In the genomic region with DNA sequence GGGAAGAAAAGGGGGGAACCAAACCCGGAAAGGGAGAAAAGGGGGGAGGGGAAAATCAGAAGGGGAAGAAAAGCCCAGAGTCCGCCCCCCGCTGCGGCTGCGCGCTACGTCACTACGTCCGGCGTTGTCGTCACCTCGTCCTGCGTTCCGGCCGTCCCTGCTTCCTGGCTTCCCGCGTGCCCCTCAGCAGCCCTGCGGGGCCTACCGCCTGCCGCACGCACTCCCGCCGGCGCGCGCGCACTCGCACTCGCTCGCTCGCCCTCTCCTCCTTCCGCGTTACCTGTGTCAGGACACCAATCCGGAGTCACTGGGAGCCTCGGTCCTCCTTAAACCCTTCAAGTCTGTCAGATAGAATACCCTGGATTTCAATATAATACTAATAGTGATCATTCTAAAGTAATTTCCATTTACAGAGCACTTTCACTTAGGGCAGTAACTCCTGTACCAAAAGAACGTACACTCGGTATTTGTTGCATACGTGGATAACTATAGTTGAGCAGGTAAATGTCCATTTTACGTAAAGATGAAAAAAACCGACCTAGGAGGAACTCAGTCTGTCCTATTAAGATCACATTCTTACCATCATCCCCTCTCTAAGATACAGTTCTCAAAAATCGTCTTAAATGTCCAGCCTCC, we compare ENCODE assay signal across 1 cellular context.
TF ChIP-seq lines count a peak whose summit lies in the region.

A gene (minus strand): TSS at position 113 of the 636 bp plus-strand sequence. CDS start 120,615 bp downstream, outside the sequence.

TF ChIP-seq in HepG2, 621 proteins besides CTCF, POLR2A, EP300 and RAD21 (continued from another document and continues in another):
- TF ChIP-seq, protein P1, sequence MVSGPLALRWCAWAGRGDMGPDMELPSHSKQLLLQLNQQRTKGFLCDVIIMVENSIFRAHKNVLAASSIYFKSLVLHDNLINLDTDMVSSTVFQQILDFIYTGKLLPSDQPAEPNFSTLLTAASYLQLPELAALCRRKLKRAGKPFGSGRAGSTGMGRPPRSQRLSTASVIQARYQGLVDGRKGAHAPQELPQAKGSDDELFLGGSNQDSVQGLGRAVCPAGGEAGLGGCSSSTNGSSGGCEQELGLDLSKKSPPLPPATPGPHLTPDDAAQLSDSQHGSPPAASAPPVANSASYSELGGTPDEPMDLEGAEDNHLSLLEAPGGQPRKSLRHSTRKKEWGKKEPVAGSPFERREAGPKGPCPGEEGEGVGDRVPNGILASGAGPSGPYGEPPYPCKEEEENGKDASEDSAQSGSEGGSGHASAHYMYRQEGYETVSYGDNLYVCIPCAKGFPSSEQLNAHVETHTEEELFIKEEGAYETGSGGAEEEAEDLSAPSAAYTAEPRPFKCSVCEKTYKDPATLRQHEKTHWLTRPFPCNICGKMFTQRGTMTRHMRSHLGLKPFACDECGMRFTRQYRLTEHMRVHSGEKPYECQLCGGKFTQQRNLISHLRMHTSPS (CRISPR knock-in tag; IDR thresholded peaks at IDR 0.05; ENCODE audit: low read depth) = no peak
- TF ChIP-seq ARNTL (CRISPR knock-in tag; IDR thresholded peaks at IDR 0.05) (no peak), TP53 (CRISPR knock-in tag; conservative IDR thresholded peaks at IDR 0.05) (no peak), SUZ12 (IDR thresholded peaks at IDR 0.05; ENCODE audit: low read depth, low read length) (no peak), ZNF20 (CRISPR knock-in tag; IDR thresholded peaks at IDR 0.05) (no peak), CBFB (CRISPR knock-in tag; IDR thresholded peaks at IDR 0.05) (peak; percentile 77), ZNF598 (CRISPR knock-in tag; IDR thresholded peaks at IDR 0.05; ENCODE audit: borderline replicate concordance) (no peak), SIN3B (IDR thresholded peaks at IDR 0.05; ENCODE audit: low read length) (no peak), SMAD3 (CRISPR knock-in tag; IDR thresholded peaks at IDR 0.05) (peak; percentile 62; the same call in 1 of the 2 replicates), ZNF367 (CRISPR knock-in tag; IDR thresholded peaks at IDR 0.05; ENCODE audit: borderline replicate concordance) (no peak), ZNF737 (CRISPR knock-in tag; IDR thresholded peaks at IDR 0.05; ENCODE audit: borderline replicate concordance) (no peak), RORA (CRISPR knock-in tag; IDR thresholded peaks at IDR 0.05) (no peak), ZFP41 (CRISPR knock-in tag; IDR thresholded peaks at IDR 0.05; ENCODE audit: borderline replicate concordance) (peak; percentile 72; the same call in 1 of the 2 replicates), ZNF567 (CRISPR knock-in tag; IDR thresholded peaks at IDR 0.05; ENCODE audit: borderline replicate concordance) (peak; percentile 63; the same call in 1 of the 2 replicates), ZNF207 (IDR thresholded peaks at IDR 0.05; ENCODE audit: borderline replicate concordance) (no peak), ZSCAN12 (CRISPR knock-in tag; IDR thresholded peaks at IDR 0.05) (0 out of 2 replicates have a peak, but pooled peaks have one; percentile 56), ZSCAN21 (CRISPR knock-in tag; IDR thresholded peaks at IDR 0.05; ENCODE audit: borderline replicate concordance) (peak; percentile 73; the same call in 1 of the 2 replicates), ZSCAN31 (CRISPR knock-in tag; IDR thresholded peaks at IDR 0.05; ENCODE audit: low read depth) (peak; percentile 87), KMT2B (CRISPR knock-in tag; IDR thresholded peaks at IDR 0.05) (peak; percentile 94), ZNF263 (CRISPR knock-in tag; IDR thresholded peaks at IDR 0.05) (peak; percentile 73), ZBTB38 (CRISPR knock-in tag; IDR thresholded peaks at IDR 0.05) (peak; percentile 95), ZNF768 (CRISPR knock-in tag; IDR thresholded peaks at IDR 0.05) (peak; percentile 53; the same call in 1 of the 2 replicates), ZBTB42 (CRISPR knock-in tag; IDR thresholded peaks at IDR 0.05) (0 out of 2 replicates have a peak, but pooled peaks have one; percentile 70), ZNF331 (CRISPR knock-in tag; IDR thresholded peaks at IDR 0.05) (peak; percentile 81), ZNF790 (CRISPR knock-in tag; IDR thresholded peaks at IDR 0.05; ENCODE audit: borderline replicate concordance) (peak; percentile 71; the same call in 1 of the 2 replicates), HNF4G (IDR thresholded peaks at IDR 0.05; ENCODE audit: borderline replicate concordance, low read depth, low read length) (no peak; the same call in 1 of the 2 replicates), HNF4G (CRISPR knock-in tag; IDR thresholded peaks at IDR 0.05; ENCODE audit: borderline replicate concordance, low read depth) (no peak), ZNF160 (CRISPR knock-in tag; IDR thresholded peaks at IDR 0.05) (0 out of 2 replicates have a peak, but pooled peaks have one; percentile 59), ZNF12 (CRISPR knock-in tag; IDR thresholded peaks at IDR 0.05) (peak; percentile 23; the same call in 1 of the 2 replicates), NR2F2 (IDR thresholded peaks at IDR 0.05; ENCODE audit: borderline replicate concordance, low read depth) (no peak), ZNF891 (CRISPR knock-in tag; IDR thresholded peaks at IDR 0.05) (peak; percentile 69; the same call in 1 of the 2 replicates), ZNF33A (CRISPR knock-in tag; IDR thresholded peaks at IDR 0.05; ENCODE audit: borderline replicate concordance) (no peak), ZBTB7A (CRISPR knock-in tag; IDR thresholded peaks at IDR 0.05) (no peak), FOXA1 (IDR thresholded peaks at IDR 0.05) (no peak), FOXA1 (CRISPR knock-in tag; IDR thresholded peaks at IDR 0.05) (no peak; the same call in 1 of the 2 replicates)
- TF ChIP-seq, protein P2, sequence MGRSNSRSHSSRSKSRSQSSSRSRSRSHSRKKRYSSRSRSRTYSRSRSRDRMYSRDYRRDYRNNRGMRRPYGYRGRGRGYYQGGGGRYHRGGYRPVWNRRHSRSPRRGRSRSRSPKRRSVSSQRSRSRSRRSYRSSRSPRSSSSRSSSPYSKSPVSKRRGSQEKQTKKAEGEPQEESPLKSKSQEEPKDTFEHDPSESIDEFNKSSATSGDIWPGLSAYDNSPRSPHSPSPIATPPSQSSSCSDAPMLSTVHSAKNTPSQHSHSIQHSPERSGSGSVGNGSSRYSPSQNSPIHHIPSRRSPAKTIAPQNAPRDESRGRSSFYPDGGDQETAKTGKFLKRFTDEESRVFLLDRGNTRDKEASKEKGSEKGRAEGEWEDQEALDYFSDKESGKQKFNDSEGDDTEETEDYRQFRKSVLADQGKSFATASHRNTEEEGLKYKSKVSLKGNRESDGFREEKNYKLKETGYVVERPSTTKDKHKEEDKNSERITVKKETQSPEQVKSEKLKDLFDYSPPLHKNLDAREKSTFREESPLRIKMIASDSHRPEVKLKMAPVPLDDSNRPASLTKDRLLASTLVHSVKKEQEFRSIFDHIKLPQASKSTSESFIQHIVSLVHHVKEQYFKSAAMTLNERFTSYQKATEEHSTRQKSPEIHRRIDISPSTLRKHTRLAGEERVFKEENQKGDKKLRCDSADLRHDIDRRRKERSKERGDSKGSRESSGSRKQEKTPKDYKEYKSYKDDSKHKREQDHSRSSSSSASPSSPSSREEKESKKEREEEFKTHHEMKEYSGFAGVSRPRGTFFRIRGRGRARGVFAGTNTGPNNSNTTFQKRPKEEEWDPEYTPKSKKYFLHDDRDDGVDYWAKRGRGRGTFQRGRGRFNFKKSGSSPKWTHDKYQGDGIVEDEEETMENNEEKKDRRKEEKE (IDR thresholded peaks at IDR 0.05) = no peak
- TF ChIP-seq, protein P3, sequence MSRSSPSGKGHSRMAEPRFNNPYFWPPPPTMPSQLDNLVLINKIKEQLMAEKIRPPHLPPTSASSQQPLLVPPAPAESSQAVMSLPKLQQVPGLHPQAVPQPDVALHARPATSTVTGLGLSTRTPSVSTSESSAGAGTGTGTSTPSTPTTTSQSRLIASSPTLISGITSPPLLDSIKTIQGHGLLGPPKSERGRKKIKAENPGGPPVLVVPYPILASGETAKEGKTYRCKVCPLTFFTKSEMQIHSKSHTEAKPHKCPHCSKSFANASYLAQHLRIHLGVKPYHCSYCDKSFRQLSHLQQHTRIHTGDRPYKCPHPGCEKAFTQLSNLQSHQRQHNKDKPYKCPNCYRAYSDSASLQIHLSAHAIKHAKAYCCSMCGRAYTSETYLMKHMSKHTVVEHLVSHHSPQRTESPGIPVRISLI (CRISPR knock-in tag; IDR thresholded peaks at IDR 0.05; ENCODE audit: borderline replicate concordance) = no peak
- TF ChIP-seq, protein P4, sequence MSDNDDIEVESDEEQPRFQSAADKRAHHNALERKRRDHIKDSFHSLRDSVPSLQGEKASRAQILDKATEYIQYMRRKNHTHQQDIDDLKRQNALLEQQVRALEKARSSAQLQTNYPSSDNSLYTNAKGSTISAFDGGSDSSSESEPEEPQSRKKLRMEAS (IDR thresholded peaks at IDR 0.05) = peak; percentile 98
- TF ChIP-seq, protein P5, sequence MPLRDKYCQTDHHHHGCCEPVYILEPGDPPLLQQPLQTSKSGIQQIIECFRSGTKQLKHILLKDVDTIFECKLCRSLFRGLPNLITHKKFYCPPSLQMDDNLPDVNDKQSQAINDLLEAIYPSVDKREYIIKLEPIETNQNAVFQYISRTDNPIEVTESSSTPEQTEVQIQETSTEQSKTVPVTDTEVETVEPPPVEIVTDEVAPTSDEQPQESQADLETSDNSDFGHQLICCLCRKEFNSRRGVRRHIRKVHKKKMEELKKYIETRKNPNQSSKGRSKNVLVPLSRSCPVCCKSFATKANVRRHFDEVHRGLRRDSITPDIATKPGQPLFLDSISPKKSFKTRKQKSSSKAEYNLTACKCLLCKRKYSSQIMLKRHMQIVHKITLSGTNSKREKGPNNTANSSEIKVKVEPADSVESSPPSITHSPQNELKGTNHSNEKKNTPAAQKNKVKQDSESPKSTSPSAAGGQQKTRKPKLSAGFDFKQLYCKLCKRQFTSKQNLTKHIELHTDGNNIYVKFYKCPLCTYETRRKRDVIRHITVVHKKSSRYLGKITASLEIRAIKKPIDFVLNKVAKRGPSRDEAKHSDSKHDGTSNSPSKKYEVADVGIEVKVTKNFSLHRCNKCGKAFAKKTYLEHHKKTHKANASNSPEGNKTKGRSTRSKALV (CRISPR knock-in tag; IDR thresholded peaks at IDR 0.05) = peak; percentile 80; the same call in 1 of the 2 replicates
- TF ChIP-seq, protein P6, sequence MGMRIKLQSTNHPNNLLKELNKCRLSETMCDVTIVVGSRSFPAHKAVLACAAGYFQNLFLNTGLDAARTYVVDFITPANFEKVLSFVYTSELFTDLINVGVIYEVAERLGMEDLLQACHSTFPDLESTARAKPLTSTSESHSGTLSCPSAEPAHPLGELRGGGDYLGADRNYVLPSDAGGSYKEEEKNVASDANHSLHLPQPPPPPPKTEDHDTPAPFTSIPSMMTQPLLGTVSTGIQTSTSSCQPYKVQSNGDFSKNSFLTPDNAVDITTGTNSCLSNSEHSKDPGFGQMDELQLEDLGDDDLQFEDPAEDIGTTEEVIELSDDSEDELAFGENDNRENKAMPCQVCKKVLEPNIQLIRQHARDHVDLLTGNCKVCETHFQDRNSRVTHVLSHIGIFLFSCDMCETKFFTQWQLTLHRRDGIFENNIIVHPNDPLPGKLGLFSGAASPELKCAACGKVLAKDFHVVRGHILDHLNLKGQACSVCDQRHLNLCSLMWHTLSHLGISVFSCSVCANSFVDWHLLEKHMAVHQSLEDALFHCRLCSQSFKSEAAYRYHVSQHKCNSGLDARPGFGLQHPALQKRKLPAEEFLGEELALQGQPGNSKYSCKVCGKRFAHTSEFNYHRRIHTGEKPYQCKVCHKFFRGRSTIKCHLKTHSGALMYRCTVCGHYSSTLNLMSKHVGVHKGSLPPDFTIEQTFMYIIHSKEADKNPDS (CRISPR knock-in tag; IDR thresholded peaks at IDR 0.05) = no peak
- TF ChIP-seq, protein P7, sequence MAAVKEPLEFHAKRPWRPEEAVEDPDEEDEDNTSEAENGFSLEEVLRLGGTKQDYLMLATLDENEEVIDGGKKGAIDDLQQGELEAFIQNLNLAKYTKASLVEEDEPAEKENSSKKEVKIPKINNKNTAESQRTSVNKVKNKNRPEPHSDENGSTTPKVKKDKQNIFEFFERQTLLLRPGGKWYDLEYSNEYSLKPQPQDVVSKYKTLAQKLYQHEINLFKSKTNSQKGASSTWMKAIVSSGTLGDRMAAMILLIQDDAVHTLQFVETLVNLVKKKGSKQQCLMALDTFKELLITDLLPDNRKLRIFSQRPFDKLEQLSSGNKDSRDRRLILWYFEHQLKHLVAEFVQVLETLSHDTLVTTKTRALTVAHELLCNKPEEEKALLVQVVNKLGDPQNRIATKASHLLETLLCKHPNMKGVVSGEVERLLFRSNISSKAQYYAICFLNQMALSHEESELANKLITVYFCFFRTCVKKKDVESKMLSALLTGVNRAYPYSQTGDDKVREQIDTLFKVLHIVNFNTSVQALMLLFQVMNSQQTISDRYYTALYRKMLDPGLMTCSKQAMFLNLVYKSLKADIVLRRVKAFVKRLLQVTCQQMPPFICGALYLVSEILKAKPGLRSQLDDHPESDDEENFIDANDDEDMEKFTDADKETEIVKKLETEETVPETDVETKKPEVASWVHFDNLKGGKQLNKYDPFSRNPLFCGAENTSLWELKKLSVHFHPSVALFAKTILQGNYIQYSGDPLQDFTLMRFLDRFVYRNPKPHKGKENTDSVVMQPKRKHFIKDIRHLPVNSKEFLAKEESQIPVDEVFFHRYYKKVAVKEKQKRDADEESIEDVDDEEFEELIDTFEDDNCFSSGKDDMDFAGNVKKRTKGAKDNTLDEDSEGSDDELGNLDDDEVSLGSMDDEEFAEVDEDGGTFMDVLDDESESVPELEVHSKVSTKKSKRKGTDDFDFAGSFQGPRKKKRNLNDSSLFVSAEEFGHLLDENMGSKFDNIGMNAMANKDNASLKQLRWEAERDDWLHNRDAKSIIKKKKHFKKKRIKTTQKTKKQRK (IDR thresholded peaks at IDR 0.05; ENCODE audit: low read length) = no peak
- TF ChIP-seq, protein P8, sequence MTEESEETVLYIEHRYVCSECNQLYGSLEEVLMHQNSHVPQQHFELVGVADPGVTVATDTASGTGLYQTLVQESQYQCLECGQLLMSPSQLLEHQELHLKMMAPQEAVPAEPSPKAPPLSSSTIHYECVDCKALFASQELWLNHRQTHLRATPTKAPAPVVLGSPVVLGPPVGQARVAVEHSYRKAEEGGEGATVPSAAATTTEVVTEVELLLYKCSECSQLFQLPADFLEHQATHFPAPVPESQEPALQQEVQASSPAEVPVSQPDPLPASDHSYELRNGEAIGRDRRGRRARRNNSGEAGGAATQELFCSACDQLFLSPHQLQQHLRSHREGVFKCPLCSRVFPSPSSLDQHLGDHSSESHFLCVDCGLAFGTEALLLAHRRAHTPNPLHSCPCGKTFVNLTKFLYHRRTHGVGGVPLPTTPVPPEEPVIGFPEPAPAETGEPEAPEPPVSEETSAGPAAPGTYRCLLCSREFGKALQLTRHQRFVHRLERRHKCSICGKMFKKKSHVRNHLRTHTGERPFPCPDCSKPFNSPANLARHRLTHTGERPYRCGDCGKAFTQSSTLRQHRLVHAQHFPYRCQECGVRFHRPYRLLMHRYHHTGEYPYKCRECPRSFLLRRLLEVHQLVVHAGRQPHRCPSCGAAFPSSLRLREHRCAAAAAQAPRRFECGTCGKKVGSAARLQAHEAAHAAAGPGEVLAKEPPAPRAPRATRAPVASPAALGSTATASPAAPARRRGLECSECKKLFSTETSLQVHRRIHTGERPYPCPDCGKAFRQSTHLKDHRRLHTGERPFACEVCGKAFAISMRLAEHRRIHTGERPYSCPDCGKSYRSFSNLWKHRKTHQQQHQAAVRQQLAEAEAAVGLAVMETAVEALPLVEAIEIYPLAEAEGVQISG (CRISPR knock-in tag; IDR thresholded peaks at IDR 0.05) = peak; percentile 87
- TF ChIP-seq, protein P9, sequence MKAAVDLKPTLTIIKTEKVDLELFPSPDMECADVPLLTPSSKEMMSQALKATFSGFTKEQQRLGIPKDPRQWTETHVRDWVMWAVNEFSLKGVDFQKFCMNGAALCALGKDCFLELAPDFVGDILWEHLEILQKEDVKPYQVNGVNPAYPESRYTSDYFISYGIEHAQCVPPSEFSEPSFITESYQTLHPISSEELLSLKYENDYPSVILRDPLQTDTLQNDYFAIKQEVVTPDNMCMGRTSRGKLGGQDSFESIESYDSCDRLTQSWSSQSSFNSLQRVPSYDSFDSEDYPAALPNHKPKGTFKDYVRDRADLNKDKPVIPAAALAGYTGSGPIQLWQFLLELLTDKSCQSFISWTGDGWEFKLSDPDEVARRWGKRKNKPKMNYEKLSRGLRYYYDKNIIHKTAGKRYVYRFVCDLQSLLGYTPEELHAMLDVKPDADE (CRISPR knock-in tag; IDR thresholded peaks at IDR 0.05) = no peak
